ENCODE assay signal across 8 cellular contexts in the genomic region with DNA sequence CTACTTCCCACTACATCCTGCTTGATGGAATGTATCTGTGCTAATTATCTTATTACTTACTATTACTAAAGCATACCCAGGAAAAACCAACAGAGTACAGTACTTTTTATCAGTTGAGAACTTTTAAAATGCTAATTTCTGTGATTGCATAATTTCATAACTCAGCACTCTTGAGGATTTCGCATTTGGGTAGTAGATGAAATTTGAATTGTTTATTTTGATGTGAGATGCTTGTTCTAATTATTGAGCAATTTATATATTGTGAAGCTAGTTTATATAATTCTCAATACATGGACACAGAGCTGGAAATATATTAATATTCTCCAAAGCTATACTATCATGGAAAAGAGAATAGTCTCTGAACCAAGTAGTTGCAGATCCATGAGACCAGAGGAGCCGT.
"Had no signal": no experiment of that assay in that cellular context is flagged by ENCODE, and none has a peak within 500 bp of the region (broad histone marks: within the 10 kb centered on the region; RNA-seq: fewer than 3 reads in every experiment).

No MANE protein-coding gene starts in this region.

- DNase-seq: GDM1, GF-D8 had no signal

- FAIRE-seq: G401.6, GM12878, GM12891, GM12892, GM18507, GM19239 had no signal

- ATAC-seq: GM12878 had no signal

- H3K4me3 ChIP-seq: GM12878 had no signal
